Comparison of ENCODE assay signal across 9 cellular contexts in genomic region chr10:111076682-111077661, GRCh38. TPM values are rescaled to one million over a fixed set of nuclear protein-coding genes. Genes with fewer than 3 reads are reported as not detected.
A peak's percentile ranks its signal among the peaks of the same experiment; 100 is the strongest.
DNase-seq lines count a peak whose midpoint lies in the region; TF ChIP-seq lines count a peak whose summit lies in the region.
"Had no signal": no experiment of that assay in that cellular context is flagged by ENCODE, and none has a peak within 500 bp of the region (broad histone marks: within the 10 kb centered on the region; RNA-seq: fewer than 3 reads in every experiment).

ADRA2A (plus strand) TSS chr10:111077029; CDS start chr10:111077997, 968 bp downstream.

- DNase-seq in activated CD4-positive, alpha-beta T cell treated with anti-CD3 and anti-CD28 coated beads for 48 hours, result peak; percentile 35
- DNase-seq in activated CD4-positive, alpha-beta T cell treated with anti-CD3 and anti-CD28 coated beads for 1 hour, result no peak
- peak; percentile 44 for DNase-seq in SW480 (ENCODE audit: low spot score)
- DNase-seq in lower leg skin (ENCODE audit: low spot score in 2 of 2), result peak in 1 of 2 donors; percentile 89
- no peak for DNase-seq in activated gamma-delta T cell treated with Interleukin-2 at 50 U/mL for 16 hours

- H3K9me3 ChIP-seq in HUES64 (ENCODE audit: insufficient read depth, low read depth, low read length) (no peaks in the 10 kb centered on the region), subcutaneous abdominal adipose tissue (ENCODE audit: control insufficient read depth in 5 of 5, low read length in 5 of 5) (no peaks in the 10 kb centered on the region)

- peaks cover 76% of the 10 kb centered on the region for H3K27me3 ChIP-seq in HUES64 (ENCODE audit: insufficient read depth, low read length)
- peaks cover 0 to 18% (median 5%) of the 10 kb centered on the region in 5 donors for H3K27me3 ChIP-seq in subcutaneous abdominal adipose tissue (ENCODE audit: control insufficient read depth in 5 of 5, insufficient read depth in 4 of 5, low read length in 5 of 5)

- no peak for TF ChIP-seq CTCF in lower leg skin (IDR thresholded peaks at IDR 0.05)

- intact Hi-C loops in dendritic cell treated with granulocyte-macrophage colony-stimulating factor and Interleukin-4, amounts not matched to agents 40 ng/mL and 50 ng/mL, for 4 days (cut with micrococcal nuclease), result no loop called here
- intact Hi-C loops in lower leg skin (cut with DNase I; ENCODE audit: low total_unique reads), result no loop called here

- peaks cover 22% of the 10 kb centered on the region for H3K4me1 Mint-ChIP-seq in dendritic cell treated with granulocyte-macrophage colony-stimulating factor and Interleukin-4, amounts not matched to agents 40 ng/mL and 50 ng/mL, for 4 days (ENCODE audit: low read depth)

- 2% methylated on average over 85 of the region's 89 CpGs for WGBS in HUES64
- WGBS in lower leg skin, 2 donors, result 1 to 2% methylated on average over 43 to 59 of the region's 89 CpGs

- H3K36me3 Mint-ChIP-seq in dendritic cell treated with granulocyte-macrophage colony-stimulating factor and Interleukin-4, amounts not matched to agents 40 ng/mL and 50 ng/mL, for 4 days (ENCODE audit: low read depth), result no peaks in the 10 kb centered on the region

- no peaks in the 10 kb centered on the region for H3K9me3 Mint-ChIP-seq in dendritic cell treated with granulocyte-macrophage colony-stimulating factor and Interleukin-4, amounts not matched to agents 40 ng/mL and 50 ng/mL, for 4 days

- no peak for TF ChIP-seq POLR2A in lower leg skin (IDR thresholded peaks at IDR 0.05)

- peaks cover 76% of the 10 kb centered on the region for H3K27me3 Mint-ChIP-seq in dendritic cell treated with granulocyte-macrophage colony-stimulating factor and Interleukin-4, amounts not matched to agents 40 ng/mL and 50 ng/mL, for 4 days

- H3K9ac ChIP-seq in HUES64 (ENCODE audit: low read depth, low read length), result peak within 1 kb of the TSS; percentile 42
- H3K9ac ChIP-seq in subcutaneous abdominal adipose tissue (ENCODE audit: low read length in 5 of 5), result peak within 1 kb of the TSS in 4 of 5 donors; percentile 59 to 84 (median 70)

- H3K4me3 ChIP-seq in HUES64 (ENCODE audit: low read length) (peak within 1 kb of the TSS; percentile 53), lower leg skin (ENCODE audit: low read depth, poor library complexity, severe bottlenecking) (peak within 1 kb of the TSS; percentile 26), subcutaneous abdominal adipose tissue (ENCODE audit: low read depth in 1 of 5, low read length in 5 of 5) (peak within 1 kb of the TSS; percentile 63 to 86 (median 76))

- H3K27ac Mint-ChIP-seq in dendritic cell treated with granulocyte-macrophage colony-stimulating factor and Interleukin-4, amounts not matched to agents 40 ng/mL and 50 ng/mL, for 4 days, result no peak within 1 kb of the TSS

- H3K36me3 ChIP-seq in HUES64 (ENCODE audit: insufficient read depth, low read length) (no peaks in the 10 kb centered on the region), subcutaneous abdominal adipose tissue (ENCODE audit: control insufficient read depth in 5 of 5, insufficient read depth in 5 of 5, low read length in 5 of 5) (no peaks in the 10 kb centered on the region)

- H3K27ac ChIP-seq in HUES64 (ENCODE audit: low read depth, low read length) (no peak within 1 kb of the TSS), subcutaneous abdominal adipose tissue (ENCODE audit: low read depth, low read length) (peak within 1 kb of the TSS; percentile 74)
- H3K27ac ChIP-seq: epithelial cell of prostate had no signal

- no peaks in the 10 kb centered on the region for H3K4me1 ChIP-seq in HUES64 (ENCODE audit: insufficient read depth, low read length)
- peaks cover 2 to 56% (median 45%) of the 10 kb centered on the region in 5 donors for H3K4me1 ChIP-seq in subcutaneous abdominal adipose tissue (ENCODE audit: control insufficient read depth in 5 of 5, insufficient read depth in 5 of 5, low read length in 5 of 5)

- peak within 1 kb of the TSS; percentile 78 for H3K4me3 Mint-ChIP-seq in dendritic cell treated with granulocyte-macrophage colony-stimulating factor and Interleukin-4, amounts not matched to agents 40 ng/mL and 50 ng/mL, for 4 days

RNA-seq across cellular contexts. Expression of gene ADRA2A, which starts in this region (rescaled TPM):
- polyA plus RNA-seq in HUES64 (2013, experiment 1 of 2), result 1.8 TPM
- 2.0 TPM for polyA plus RNA-seq in HUES64 (2013, experiment 2 of 2)
- total RNA-seq in lower leg skin, result 1 to 10 TPM; 2.9 to 9.7 (median 5.3) TPM

Comparison
In these comparisons a context has a peak if more than half of its experiments do, and no peak if none do; other contexts are left out.
1. DNase-seq: peak in activated CD4-positive, alpha-beta T cell treated with anti-CD3 and anti-CD28 coated beads for 48 hours (single experiment) and SW480 (single experiment); none in activated CD4-positive, alpha-beta T cell treated with anti-CD3 and anti-CD28 coated beads for 1 hour (single experiment) and activated gamma-delta T cell treated with Interleukin-2 at 50 U/mL for 16 hours (single experiment).
2. H3K4me3 ChIP-seq: peak in every context shown above with its lines; median percentile 76 in subcutaneous abdominal adipose tissue; 53 in HUES64; 26 in lower leg skin.